8 cellular contexts compared by ENCODE assay signal in genomic region chr4:128191115-128191897, GRCh38.
DNase-seq lines count a peak whose midpoint lies in the region; ATAC-seq and TF ChIP-seq lines count a peak whose summit lies in the region.

No MANE protein-coding gene starts in this region.

- CTCF ChIA-PET in BJ (lab: Yijun Ruan, JAX) = interaction anchor here (0.6 to 1.5 kb wide), 25 partner anchors 11 to 1171 kb away, joined by 3 to 7 read pairs (median 3); no protein-coding TSS in a partner anchor

- ATAC-seq in GM18909 (IDR thresholded peaks at IDR 0.05; ENCODE audit: poor library complexity, unreplicated experiment) (peak; percentile 100), HG03135 (IDR thresholded peaks at IDR 0.05; ENCODE audit: unreplicated experiment) (peak; percentile 98), left lung (peak; percentile 98)

- no peaks in the 10 kb centered on the region for H3K27me3 ChIP-seq in BJ (ENCODE audit: control insufficient read depth, insufficient read depth, low read length)
- H3K27me3 ChIP-seq in left lung = no peaks in the 10 kb centered on the region

- no peaks in the 10 kb centered on the region; the same call in 1 of the 2 replicates for H3K36me3 ChIP-seq in BJ (ENCODE audit: control insufficient read depth, insufficient read depth, low read length)
- H3K36me3 ChIP-seq in left lung = no peaks in the 10 kb centered on the region

- TF ChIP-seq CTCF in BJ (IDR thresholded peaks at IDR 0.05; ENCODE audit: insufficient read depth, low read depth, low read length) (peak; percentile 79), choroid plexus epithelial cell (conservative IDR thresholded peaks at IDR 0.05; ENCODE audit: low read depth, low read length) (peak; percentile 92), left lung (IDR thresholded peaks at IDR 0.05) (peak; percentile 78 to 92)

- intact Hi-C loops in left lung (cut with DNase I) = no loop called here

- peaks cover 0 to 5% of the 10 kb centered on the region in 2 donors for H3K4me1 ChIP-seq in left lung

- POLR2A ChIA-PET in BJ (lab: Charles Lee) = no interaction called here

- H3K27ac ChIP-seq in left lung = no peak overlapping the region

- no peaks in the 10 kb centered on the region for H3K9me3 ChIP-seq in left lung

- H3K4me3 ChIP-seq in BJ (ENCODE audit: low read depth, low read length) (no peak overlapping the region), choroid plexus epithelial cell (ENCODE audit: low read depth, low read length) (no peak overlapping the region), left lung (no peak overlapping the region)

- DNase-seq in BJ (ENCODE audit: low read depth) = peak; percentile 9
- peak; percentile 17 for DNase-seq in NCI-H2227 treated with DMSO at 0.1 percent for 48 hours (lab: John Stamatoyannopoulos, UW)
- DNase-seq in activated CD4-positive, alpha-beta T cell treated with anti-CD3 and anti-CD28 coated beads for 24 hours (ENCODE audit: low read depth in 2 of 2) = peak; percentile 37 to 51
- DNase-seq in choroid plexus epithelial cell (ENCODE audit: low read depth) = peak; percentile 83
- peak in 1 of 2 donors; percentile 45 for DNase-seq in left lung
- peak; percentile 46 to 53 (median 48) for DNase-seq in stimulated activated CD4-positive, alpha-beta T cell treated with anti-CD3 and anti-CD28 coated beads, TNF-alpha, amount 100 ng/mL, for 48 hours (ENCODE audit: low read depth in 3 of 3)
